16 cellular contexts compared by ENCODE assay signal in genomic region chr2:3324036-3324386, GRCh38. TPM values are rescaled to one million over a fixed set of nuclear protein-coding genes. Genes with fewer than 3 reads are reported as not detected.
DNase-seq lines count a peak whose midpoint lies in the region; ATAC-seq, FAIRE-seq and TF ChIP-seq lines count a peak whose summit lies in the region.
"Had no signal": no experiment of that assay in that cellular context is flagged by ENCODE, and none has a peak within 500 bp of the region (broad histone marks: within the 10 kb centered on the region; RNA-seq: fewer than 3 reads in every experiment).

No MANE protein-coding gene starts in this region.

- WGBS in HepG2 (ENCODE audit: low lambda C conversion rate): 90% methylated on average over 9 of the region's 11 CpGs
- no CpG with 5 or more reads among the region's 11 CpGs for WGBS in neuronal stem cell (ENCODE audit: extremely low coverage in 2 of 2, insufficient read length in 2 of 2, insufficient replicate concordance in 1 of 2), 2 donors
- WGBS in sigmoid colon, 2 donors: 95% methylated on average over 11 of the region's 11 CpGs
- 88 to 92% methylated on average over 5 to 10 of the region's 11 CpGs for WGBS in lower leg skin, 2 donors

- H3K9me3 ChIP-seq in HUES6 (ENCODE audit: control insufficient read depth, insufficient read depth, low read depth, low read length) (no peaks in the 10 kb centered on the region), HepG2 (ENCODE audit: low read length) (no peaks in the 10 kb centered on the region), neuronal stem cell (replicated peaks in 1 of 2; ENCODE audit: control insufficient read depth in 2 of 2, insufficient read depth in 1 of 2, low read depth in 1 of 2, low read length in 2 of 2) (no peaks in the 10 kb centered on the region), sigmoid colon (no peaks in the 10 kb centered on the region)

- POLR2A ChIA-PET in HepG2 (lab: Yijun Ruan, JAX): interaction anchor here (2.1 kb wide), 1 partner anchor 56 kb away, joined by 5 read pairs; the partner anchor contains the start of gene TRAPPC12

- peak overlapping the region; percentile 72 for H3K14ac ChIP-seq in neuronal stem cell (ENCODE audit: low read length)

- H4K20me1 ChIP-seq in HepG2 (ENCODE audit: insufficient read depth, low read length): no peaks in the 10 kb centered on the region; the same call in 1 of the 2 replicates

- H3K27ac ChIP-seq in HUES6 (ENCODE audit: low read depth, low read length) (0 out of 2 replicates have a peak overlapping the region, but pooled peaks have one; percentile 18), HepG2 (ENCODE audit: extremely low read length, insufficient read depth, low read length) (peak overlapping the region; percentile 65), neuronal stem cell (replicated peaks; ENCODE audit: low read length) (no peak overlapping the region), sigmoid colon (no peak overlapping the region)
- H3K27ac ChIP-seq: C4-2B, GM23248 had no signal

- no peak overlapping the region for H4K8ac ChIP-seq in neuronal stem cell (ENCODE audit: low read depth, low read length)

- H3K4me2 ChIP-seq in HepG2 (ENCODE audit: low read depth, low read length): peak overlapping the region; percentile 57; the same call in 1 of the 2 replicates
- no peak overlapping the region for H3K4me2 ChIP-seq in neuronal stem cell (ENCODE audit: insufficient read depth, low read length, poor library complexity, severe bottlenecking)

- no TSS peak for BruUV-seq in HepG2 (replicated peaks; lab: Mats Ljungman, UMichigan)

- H3K36me3 ChIP-seq in HUES6 (ENCODE audit: control insufficient read depth, insufficient read depth, low read length): peaks cover 11% of the 10 kb centered on the region; the same call in 1 of the 2 replicates
- H3K36me3 ChIP-seq in HepG2 (replicated peaks in 1 of 2; ENCODE audit: control insufficient read depth in 1 of 2, insufficient read depth in 2 of 2, low read length in 2 of 2): peaks cover 11 to 34% of the 10 kb centered on the region in 2 experiments
- H3K36me3 ChIP-seq in neuronal stem cell (replicated peaks in 1 of 2; ENCODE audit: control insufficient read depth in 2 of 2, insufficient read depth in 2 of 2, low read length in 2 of 2): peaks cover 2 to 9% of the 10 kb centered on the region in 2 donors
- peaks cover 0 to 2% (median 0%) of the 10 kb centered on the region in 4 donors for H3K36me3 ChIP-seq in sigmoid colon

- in situ Hi-C loops in HepG2 (cut with HindIII; ENCODE audit: extremely low pct_ligation_motif_present, low pct_unique_long_range_greater_than_20kb): no loop called here

- H3K23ac ChIP-seq in neuronal stem cell (ENCODE audit: low read depth, low read length, poor library complexity): no peak overlapping the region

- no peak for TF ChIP-seq POLR2A in HepG2 (IDR thresholded peaks at IDR 0.05; ENCODE audit: insufficient read depth in 1 of 2, low read depth in 2 of 2, low read length in 2 of 2)
- TF ChIP-seq POLR2A in sigmoid colon (IDR thresholded peaks at IDR 0.05): no peak
- no peak for TF ChIP-seq POLR2A in lower leg skin (IDR thresholded peaks at IDR 0.05)

- no peak overlapping the region for H2AK5ac ChIP-seq in neuronal stem cell (ENCODE audit: low read depth, low read length)

- H3K4me3 ChIP-seq in HUES6 (ENCODE audit: low read depth, low read length) (no peak overlapping the region), HepG2 (replicated peaks in 1 of 3; ENCODE audit: insufficient read depth in 1 of 3, low read depth in 2 of 3, low read length in 3 of 3) (no peak overlapping the region; a peak in 1 of 6 replicates), neuronal stem cell (ENCODE audit: low read length in 2 of 2) (no peak overlapping the region), sigmoid colon (no peak overlapping the region), lower leg skin (ENCODE audit: low read depth, poor library complexity, severe bottlenecking) (no peak overlapping the region)
- H3K4me3 ChIP-seq: GM12878, GM23248 had no signal

- no peak overlapping the region for H2BK12ac ChIP-seq in neuronal stem cell (ENCODE audit: low read length)

- H3K4ac ChIP-seq in neuronal stem cell (ENCODE audit: low read length): no peak overlapping the region

- H3K9ac ChIP-seq in HUES6 (ENCODE audit: low read length): no peak overlapping the region
- 0 out of 2 replicates have a peak overlapping the region, but pooled peaks have one; percentile 50 for H3K9ac ChIP-seq in HepG2 (ENCODE audit: insufficient read depth, low read depth, low read length)
- H3K9ac ChIP-seq in neuronal stem cell (ENCODE audit: low read depth, low read length, poor library complexity): no peak overlapping the region
- H3K9ac ChIP-seq: GM23248 had no signal

- H2BK120ac ChIP-seq in neuronal stem cell (ENCODE audit: low read depth, low read length): no peak overlapping the region

- no peak for TF ChIP-seq RAD21 in HepG2 (CRISPR knock-in tag; IDR thresholded peaks at IDR 0.05)

- FAIRE-seq in HepG2 (lab: Jason Lieb, UNC): no peak
- FAIRE-seq: A204.1, GM12878, GM18507, HTR-8/SVneo had no signal

- H3K4me1 ChIP-seq in HUES6 (ENCODE audit: control insufficient read depth, insufficient read depth, low read length) (peaks cover 13% of the 10 kb centered on the region; the same call in 1 of the 2 replicates), HepG2 (ENCODE audit: insufficient read depth, low read length) (peaks cover 21% of the 10 kb centered on the region), neuronal stem cell (ENCODE audit: control insufficient read depth in 2 of 2, insufficient read depth in 1 of 2, low read depth in 1 of 2, low read length in 2 of 2) (peaks cover 0 to 4% of the 10 kb centered on the region in 2 donors), sigmoid colon (no peaks in the 10 kb centered on the region)

- H3K27me3 ChIP-seq in HUES6 (ENCODE audit: control insufficient read depth, insufficient read depth, low read length) (no peaks in the 10 kb centered on the region), HepG2 (ENCODE audit: control insufficient read depth in 1 of 2, insufficient read depth in 2 of 2, low read length in 2 of 2) (no peaks in the 10 kb centered on the region), neuronal stem cell (ENCODE audit: control insufficient read depth in 3 of 3, insufficient read depth in 3 of 3, low read depth in 1 of 3, low read length in 3 of 3) (no peaks in the 10 kb centered on the region), sigmoid colon (no peaks in the 10 kb centered on the region)

- ATAC-seq in HepG2: no peak
- no peak for ATAC-seq in HG03280 (IDR thresholded peaks at IDR 0.05; ENCODE audit: unreplicated experiment)
- ATAC-seq: GM12878 had no signal

- H2BK5ac ChIP-seq in neuronal stem cell (ENCODE audit: low read length): no peak overlapping the region

- H3K79me1 ChIP-seq in neuronal stem cell (ENCODE audit: low read depth, low read length): peaks cover 18% of the 10 kb centered on the region

- CTCF ChIA-PET in HepG2 (lab: Yijun Ruan, JAX; ENCODE audit: low intra/inter-chr PET ratio, low total read pairs): no interaction called here

- intact Hi-C loops in HepG2 (cut with micrococcal nuclease; ENCODE audit: unreplicated experiment): loop anchor here (2.0 kb wide), 1 partner anchor 53 kb away; the partner anchor contains the start of gene EIPR1
- intact Hi-C loops in sigmoid colon (cut with DNase I): no loop called here
- intact Hi-C loops in lower leg skin (cut with DNase I; ENCODE audit: low total_unique reads): no loop called here

- no peak overlapping the region for H3K18ac ChIP-seq in neuronal stem cell (ENCODE audit: low read length)

- TF ChIP-seq CTCF in HepG2 (CRISPR knock-in tag; IDR thresholded peaks at IDR 0.05): no peak
- TF ChIP-seq CTCF in sigmoid colon (IDR thresholded peaks at IDR 0.05): no peak
- TF ChIP-seq CTCF in lower leg skin (IDR thresholded peaks at IDR 0.05): no peak

- H3K79me2 ChIP-seq in HepG2 (ENCODE audit: insufficient read depth, low read length): peaks cover 10% of the 10 kb centered on the region

- DNase-seq in HepG2 (ENCODE audit: low spot score) (no peak), neuronal stem cell (ENCODE audit: low spot score) (no peak), sigmoid colon (peak; percentile 37), retina (no peak), lower leg skin (ENCODE audit: low spot score in 2 of 2) (no peak)
- DNase-seq: CD4-positive, alpha-beta memory T cell; DMS79; GM23248; H9 had no signal

- TF ChIP-seq EP300 in HepG2 (IDR thresholded peaks at IDR 0.05; ENCODE audit: low read depth in 2 of 2, low read length in 2 of 2) (no peak), HepG2 (CRISPR knock-in tag; IDR thresholded peaks at IDR 0.05; ENCODE audit: borderline replicate concordance) (no peak), sigmoid colon (IDR thresholded peaks at IDR 0.05) (no peak)

- H4K91ac ChIP-seq in neuronal stem cell (ENCODE audit: low read depth, low read length, poor library complexity): no peak overlapping the region

- no peak overlapping the region for H2BK15ac ChIP-seq in neuronal stem cell (ENCODE audit: low read length)

- H2AFZ ChIP-seq in HepG2 (ENCODE audit: low read length) (no peak overlapping the region), neuronal stem cell (ENCODE audit: low read length) (no peak overlapping the region)
- H2AFZ ChIP-seq: GM23248 had no signal

RNA-seq across cellular contexts. Expression of gene EIPR1, which starts 53.6 kb away (rescaled TPM):
- total RNA-seq in HepG2 (2016; rRNA removed; fragmentation: Illumina TruSeq; extraction: Trizol) (70.0 and 92.3 TPM in 2 replicates), sigmoid colon (10 to 100 TPM; 12.2 to 20.0 (median 14.7) TPM), lower leg skin (10 to 100 TPM; 11.8 to 44.7 (median 26.9) TPM)
- total RNA-seq in HepG2 (2016; cell fraction: cytosol; rRNA removed; fragmentation: Illumina TruSeq; extraction: Trizol; ENCODE audit: low read depth): 45.6 and 52.4 TPM in 2 replicates
- total RNA-seq in HepG2 (2016; cell fraction: insoluble cytoplasmic fraction; rRNA removed; fragmentation: Illumina TruSeq; extraction: Trizol): 72.0 and 92.4 TPM in 2 replicates
- total RNA-seq in HepG2 (2016; cell fraction: membrane; rRNA removed; fragmentation: Illumina TruSeq; extraction: Trizol): 79.5 and 92.1 TPM in 2 replicates
- total RNA-seq in HepG2 (2016; cell fraction: nucleus; rRNA removed; fragmentation: Illumina TruSeq; extraction: Trizol): 36.2 and 44.8 TPM in 2 replicates
- polyA plus RNA-seq in HepG2 (2011; rRNA removed) (84.5 and 96.3 TPM in 2 replicates), sigmoid colon (10 to 100 TPM; 21.6 to 27.0 (median 23.8) TPM)
- 91.9 and 111 TPM in 2 replicates for polyA plus RNA-seq in HepG2 (2011; cell fraction: cytosol; rRNA removed)
- 54.6 and 61.7 TPM in 2 replicates for polyA plus RNA-seq in HepG2 (2011; cell fraction: nucleus; rRNA removed)
- 34.2 and 39.9 TPM in 2 replicates for polyA plus RNA-seq in HepG2 (2012)
- polyA plus RNA-seq in HepG2 (2016; cell fraction: cytosol; fragmentation: Illumina TruSeq; extraction: Trizol; ENCODE audit: low read depth): 47.2 and 54.0 TPM in 2 replicates
- 80.5 and 83.1 TPM in 2 replicates for polyA plus RNA-seq in HepG2 (2016; cell fraction: insoluble cytoplasmic fraction; fragmentation: Illumina TruSeq; extraction: Trizol; ENCODE audit: low read depth)
- 53.9 and 69.3 TPM in 2 replicates for polyA plus RNA-seq in HepG2 (2016; cell fraction: membrane; fragmentation: Illumina TruSeq; extraction: Trizol; ENCODE audit: low read depth)
- polyA plus RNA-seq in HepG2 (2016; cell fraction: nucleus; fragmentation: Illumina TruSeq; extraction: Trizol; ENCODE audit: insufficient read depth, low read depth): 49.2 and 51.5 TPM in 2 replicates
- 65.1 and 87.1 TPM in 2 replicates for polyA minus RNA-seq in HepG2 (2011; rRNA and poly(A)+ RNA removed; ENCODE audit: low replicate concordance)
- polyA minus RNA-seq in HepG2 (2011; cell fraction: cytosol; rRNA and poly(A)+ RNA removed): 27.9 and 34.1 TPM in 2 replicates
- polyA minus RNA-seq in HepG2 (2011; cell fraction: nucleus; rRNA and poly(A)+ RNA removed): 48.4 and 54.1 TPM in 2 replicates
- 29.0 TPM for polyA plus RNA-seq in neuronal stem cell (2013, experiment 1 of 2)
- polyA plus RNA-seq in neuronal stem cell (2013, experiment 2 of 2): 26.5 TPM

RNA-seq across cellular contexts. Expression of gene TRAPPC12, which starts 55.5 kb away (rescaled TPM):
- 39.0 and 46.4 TPM in 2 replicates for total RNA-seq in HepG2 (2016; rRNA removed; fragmentation: Illumina TruSeq; extraction: Trizol)
- total RNA-seq in HepG2 (2016; cell fraction: cytosol; rRNA removed; fragmentation: Illumina TruSeq; extraction: Trizol; ENCODE audit: low read depth): 16.2 and 17.3 TPM in 2 replicates
- total RNA-seq in HepG2 (2016; cell fraction: insoluble cytoplasmic fraction; rRNA removed; fragmentation: Illumina TruSeq; extraction: Trizol): 36.3 and 42.6 TPM in 2 replicates
- total RNA-seq in HepG2 (2016; cell fraction: membrane; rRNA removed; fragmentation: Illumina TruSeq; extraction: Trizol): 24.2 and 25.4 TPM in 2 replicates
- 55.4 and 61.3 TPM in 2 replicates for total RNA-seq in HepG2 (2016; cell fraction: nucleus; rRNA removed; fragmentation: Illumina TruSeq; extraction: Trizol)
- polyA plus RNA-seq in HepG2 (2011; rRNA removed): 97.7 and 137 TPM in 2 replicates
- polyA plus RNA-seq in HepG2 (2011; cell fraction: cytosol; rRNA removed): 36.5 and 40.1 TPM in 2 replicates
- polyA plus RNA-seq in HepG2 (2011; cell fraction: nucleus; rRNA removed): 305 and 380 TPM in 2 replicates
- polyA plus RNA-seq in HepG2 (2012): 58.1 and 63.4 TPM in 2 replicates
- polyA plus RNA-seq in HepG2 (2016; cell fraction: cytosol; fragmentation: Illumina TruSeq; extraction: Trizol; ENCODE audit: low read depth): 7.8 and 8.6 TPM in 2 replicates
- polyA plus RNA-seq in HepG2 (2016; cell fraction: insoluble cytoplasmic fraction; fragmentation: Illumina TruSeq; extraction: Trizol; ENCODE audit: low read depth): 31.5 and 45.0 TPM in 2 replicates
- polyA plus RNA-seq in HepG2 (2016; cell fraction: membrane; fragmentation: Illumina TruSeq; extraction: Trizol; ENCODE audit: low read depth): 10.3 and 11.5 TPM in 2 replicates
- 95.8 and 113 TPM in 2 replicates for polyA plus RNA-seq in HepG2 (2016; cell fraction: nucleus; fragmentation: Illumina TruSeq; extraction: Trizol; ENCODE audit: insufficient read depth, low read depth)
- polyA minus RNA-seq in HepG2 (2011; rRNA and poly(A)+ RNA removed; ENCODE audit: low replicate concordance): 73.3 and 119 TPM in 2 replicates
- 30.0 and 39.8 TPM in 2 replicates for polyA minus RNA-seq in HepG2 (2011; cell fraction: cytosol; rRNA and poly(A)+ RNA removed)
- polyA minus RNA-seq in HepG2 (2011; cell fraction: nucleus; rRNA and poly(A)+ RNA removed): 181 and 183 TPM in 2 replicates
- 37.6 TPM for polyA plus RNA-seq in neuronal stem cell (2013, experiment 1 of 2)
- polyA plus RNA-seq in neuronal stem cell (2013, experiment 2 of 2): 41.5 TPM
- 10 to 100 TPM; 48.5 to 79.5 (median 63.4) TPM for total RNA-seq in sigmoid colon
- polyA plus RNA-seq in sigmoid colon: 10 to 100 TPM; 22.7 to 50.5 (median 38.4) TPM
- total RNA-seq in lower leg skin: 100 to 1,000 TPM in 3 of 4 donors, 10 to 100 TPM in 1; 79.4 to 139 (median 121) TPM

Comparison
In these comparisons a context has a peak if more than half of its experiments do, and no peak if none do; other contexts are left out.
1. H3K27ac ChIP-seq: peak in HUES6 (single experiment) and HepG2 (single experiment); none in neuronal stem cell (single experiment) and sigmoid colon (0 of 4).